Comparison of ENCODE assay signal across 1 cellular context in genomic region chr14:105389534-105389933, GRCh38.
TF ChIP-seq lines count a peak whose summit lies in the region.

No MANE protein-coding gene starts in this region.

TF ChIP-seq in GM23338, 12 proteins besides CTCF, POLR2A, EP300 and RAD21 (continued from another document):
- TF ChIP-seq STAT1 (IDR thresholded peaks at IDR 0.05; ENCODE audit: unreplicated experiment) = no peak
- TF ChIP-seq, protein P1, sequence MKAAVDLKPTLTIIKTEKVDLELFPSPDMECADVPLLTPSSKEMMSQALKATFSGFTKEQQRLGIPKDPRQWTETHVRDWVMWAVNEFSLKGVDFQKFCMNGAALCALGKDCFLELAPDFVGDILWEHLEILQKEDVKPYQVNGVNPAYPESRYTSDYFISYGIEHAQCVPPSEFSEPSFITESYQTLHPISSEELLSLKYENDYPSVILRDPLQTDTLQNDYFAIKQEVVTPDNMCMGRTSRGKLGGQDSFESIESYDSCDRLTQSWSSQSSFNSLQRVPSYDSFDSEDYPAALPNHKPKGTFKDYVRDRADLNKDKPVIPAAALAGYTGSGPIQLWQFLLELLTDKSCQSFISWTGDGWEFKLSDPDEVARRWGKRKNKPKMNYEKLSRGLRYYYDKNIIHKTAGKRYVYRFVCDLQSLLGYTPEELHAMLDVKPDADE (IDR thresholded peaks at IDR 0.05) = no peak
- no peak for TF ChIP-seq ZNF331 (CRISPR knock-in tag; IDR thresholded peaks at IDR 0.05; ENCODE audit: low read depth)
- TF ChIP-seq EZH2 (IDR thresholded peaks at IDR 0.05; ENCODE audit: low read depth, unreplicated experiment) = no peak
- TF ChIP-seq ZNF114 (CRISPR knock-in tag; IDR thresholded peaks at IDR 0.05) = no peak
- no peak for TF ChIP-seq EZH2phosphoT487 (IDR thresholded peaks at IDR 0.05; ENCODE audit: unreplicated experiment)
- no peak for TF ChIP-seq JUNB (IDR thresholded peaks at IDR 0.05; ENCODE audit: unreplicated experiment)
- TF ChIP-seq, protein P2, sequence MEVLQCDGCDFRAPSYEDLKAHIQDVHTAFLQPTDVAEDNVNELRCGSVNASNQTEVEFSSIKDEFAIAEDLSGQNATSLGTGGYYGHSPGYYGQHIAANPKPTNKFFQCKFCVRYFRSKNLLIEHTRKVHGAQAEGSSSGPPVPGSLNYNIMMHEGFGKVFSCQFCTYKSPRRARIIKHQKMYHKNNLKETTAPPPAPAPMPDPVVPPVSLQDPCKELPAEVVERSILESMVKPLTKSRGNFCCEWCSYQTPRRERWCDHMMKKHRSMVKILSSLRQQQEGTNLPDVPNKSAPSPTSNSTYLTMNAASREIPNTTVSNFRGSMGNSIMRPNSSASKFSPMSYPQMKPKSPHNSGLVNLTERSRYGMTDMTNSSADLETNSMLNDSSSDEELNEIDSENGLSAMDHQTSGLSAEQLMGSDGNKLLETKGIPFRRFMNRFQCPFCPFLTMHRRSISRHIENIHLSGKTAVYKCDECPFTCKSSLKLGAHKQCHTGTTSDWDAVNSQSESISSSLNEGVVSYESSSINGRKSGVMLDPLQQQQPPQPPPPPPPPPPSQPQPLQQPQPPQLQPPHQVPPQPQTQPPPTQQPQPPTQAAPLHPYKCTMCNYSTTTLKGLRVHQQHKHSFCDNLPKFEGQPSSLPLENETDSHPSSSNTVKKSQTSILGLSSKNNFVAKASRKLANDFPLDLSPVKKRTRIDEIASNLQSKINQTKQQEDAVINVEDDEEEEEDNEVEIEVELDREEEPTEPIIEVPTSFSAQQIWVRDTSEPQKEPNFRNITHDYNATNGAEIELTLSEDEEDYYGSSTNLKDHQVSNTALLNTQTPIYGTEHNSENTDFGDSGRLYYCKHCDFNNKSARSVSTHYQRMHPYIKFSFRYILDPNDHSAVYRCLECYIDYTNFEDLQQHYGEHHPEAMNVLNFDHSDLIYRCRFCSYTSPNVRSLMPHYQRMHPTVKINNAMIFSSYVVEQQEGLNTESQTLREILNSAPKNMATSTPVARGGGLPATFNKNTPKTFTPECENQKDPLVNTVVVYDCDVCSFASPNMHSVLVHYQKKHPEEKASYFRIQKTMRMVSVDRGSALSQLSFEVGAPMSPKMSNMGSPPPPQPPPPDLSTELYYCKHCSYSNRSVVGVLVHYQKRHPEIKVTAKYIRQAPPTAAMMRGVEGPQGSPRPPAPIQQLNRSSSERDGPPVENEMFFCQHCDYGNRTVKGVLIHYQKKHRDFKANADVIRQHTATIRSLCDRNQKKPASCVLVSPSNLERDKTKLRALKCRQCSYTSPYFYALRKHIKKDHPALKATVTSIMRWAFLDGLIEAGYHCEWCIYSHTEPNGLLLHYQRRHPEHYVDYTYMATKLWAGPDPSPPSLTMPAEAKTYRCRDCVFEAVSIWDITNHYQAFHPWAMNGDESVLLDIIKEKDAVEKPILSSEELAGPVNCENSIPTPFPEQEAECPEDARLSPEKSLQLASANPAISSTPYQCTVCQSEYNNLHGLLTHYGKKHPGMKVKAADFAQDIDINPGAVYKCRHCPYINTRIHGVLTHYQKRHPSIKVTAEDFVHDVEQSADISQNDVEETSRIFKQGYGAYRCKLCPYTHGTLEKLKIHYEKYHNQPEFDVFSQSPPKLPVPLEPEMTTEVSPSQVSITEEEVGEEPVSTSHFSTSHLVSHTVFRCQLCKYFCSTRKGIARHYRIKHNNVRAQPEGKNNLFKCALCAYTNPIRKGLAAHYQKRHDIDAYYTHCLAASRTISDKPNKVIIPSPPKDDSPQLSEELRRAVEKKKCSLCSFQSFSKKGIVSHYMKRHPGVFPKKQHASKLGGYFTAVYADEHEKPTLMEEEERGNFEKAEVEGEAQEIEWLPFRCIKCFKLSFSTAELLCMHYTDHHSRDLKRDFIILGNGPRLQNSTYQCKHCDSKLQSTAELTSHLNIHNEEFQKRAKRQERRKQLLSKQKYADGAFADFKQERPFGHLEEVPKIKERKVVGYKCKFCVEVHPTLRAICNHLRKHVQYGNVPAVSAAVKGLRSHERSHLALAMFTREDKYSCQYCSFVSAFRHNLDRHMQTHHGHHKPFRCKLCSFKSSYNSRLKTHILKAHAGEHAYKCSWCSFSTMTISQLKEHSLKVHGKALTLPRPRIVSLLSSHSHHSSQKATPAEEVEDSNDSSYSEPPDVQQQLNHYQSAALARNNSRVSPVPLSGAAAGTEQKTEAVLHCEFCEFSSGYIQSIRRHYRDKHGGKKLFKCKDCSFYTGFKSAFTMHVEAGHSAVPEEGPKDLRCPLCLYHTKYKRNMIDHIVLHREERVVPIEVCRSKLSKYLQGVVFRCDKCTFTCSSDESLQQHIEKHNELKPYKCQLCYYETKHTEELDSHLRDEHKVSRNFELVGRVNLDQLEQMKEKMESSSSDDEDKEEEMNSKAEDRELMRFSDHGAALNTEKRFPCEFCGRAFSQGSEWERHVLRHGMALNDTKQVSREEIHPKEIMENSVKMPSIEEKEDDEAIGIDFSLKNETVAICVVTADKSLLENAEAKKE (CRISPR knock-in tag; IDR thresholded peaks at IDR 0.05) = no peak
TF ChIP-seq in GM23338: peak in this region for 0.
